In genomic region chr7:3020416-3020815, GRCh38 we compare ENCODE assay signal across 19 cellular contexts. TPM values are rescaled to one million over a fixed set of nuclear protein-coding genes. Genes with fewer than 3 reads are reported as not detected.
DNase-seq lines count a peak whose midpoint lies in the region; ATAC-seq and FAIRE-seq lines count a peak whose summit lies in the region.
"Had no signal": no experiment of that assay in that cellular context is flagged by ENCODE, and none has a peak within 500 bp of the region (broad histone marks: within the 10 kb centered on the region; RNA-seq: fewer than 3 reads in every experiment).

No MANE protein-coding gene starts in this region.

- peaks cover 12% of the 10 kb centered on the region for H3K4me1 Mint-ChIP-seq in activated T-cell treated with anti-CD3 and anti-CD28 coated beads, Interleukin-2, amount 50 U/mL, for 72 hours (ENCODE audit: low read depth)
- H3K4me1 Mint-ChIP-seq in activated naive CD8-positive, alpha-beta T cell (ENCODE audit: low read depth) = peaks cover 29% of the 10 kb centered on the region
- H3K4me1 Mint-ChIP-seq in stimulated activated memory B cell treated with anti-CD40 and anti-IgM and Interleukin-4, amounts not matched to agents 10 μg/mL and 1 μg/mL and 100 μg/mL, for 72 hours = peaks cover 47% of the 10 kb centered on the region

- H3K27me3 Mint-ChIP-seq in activated T-cell treated with anti-CD3 and anti-CD28 coated beads, Interleukin-2, amount 50 U/mL, for 72 hours (ENCODE audit: low read depth) = no peaks in the 10 kb centered on the region
- H3K27me3 Mint-ChIP-seq in activated naive CD8-positive, alpha-beta T cell = no peaks in the 10 kb centered on the region
- H3K27me3 Mint-ChIP-seq in stimulated activated memory B cell treated with anti-CD40 and anti-IgM and Interleukin-4, amounts not matched to agents 10 μg/mL and 1 μg/mL and 100 μg/mL, for 72 hours = no peaks in the 10 kb centered on the region

- no peak for DNase-seq in activated T-cell treated with anti-CD3 and anti-CD28 coated beads, Interleukin-2, amount 50 U/mL, for 72 hours
- DNase-seq in activated T-cell treated with anti-CD3 and anti-CD28 coated beads, Interleukin-2, amount 50 U/mL, for 1 hour = no peak
- DNase-seq in GM18507 (ENCODE audit: extremely low spot score, insufficient read length, low read depth) (no peak), DMS 273 treated with DMSO at 0.1 percent for 48 hours (lab: John Stamatoyannopoulos, UW) (no peak)
- DNase-seq in activated CD8-positive, alpha-beta memory T cell treated with anti-CD3 and anti-CD28 coated beads, Interleukin-2, amount 50 U/mL, for 4 hours = no peak
- DNase-seq: DND-41, GF-D8, H7, Kasumi-1, NCI-H1417, NCI-H1930, NCI-H2171, NCI-H446 treated with DMSO at 0.1 percent for 48 hours, NCI-H774 had no signal

- peaks cover 16 to 23% of the 10 kb centered on the region in 2 donors for H3K9me3 Mint-ChIP-seq in activated T-cell treated with anti-CD3 and anti-CD28 coated beads, Interleukin-2, amount 50 U/mL, for 72 hours
- H3K9me3 Mint-ChIP-seq in activated naive CD8-positive, alpha-beta T cell (ENCODE audit: low read depth) = peaks cover 11% of the 10 kb centered on the region
- H3K9me3 Mint-ChIP-seq in stimulated activated memory B cell treated with anti-CD40 and anti-IgM and Interleukin-4, amounts not matched to agents 10 μg/mL and 1 μg/mL and 100 μg/mL, for 72 hours = peaks cover 16% of the 10 kb centered on the region

- ATAC-seq in activated T-cell treated with anti-CD3 and anti-CD28 coated beads, Interleukin-2, amount 50 U/mL, for 72 hours (replicated peaks in 1 of 2) = no peak
- no peak for ATAC-seq in stimulated activated memory B cell treated with anti-CD40 and anti-IgM and Interleukin-4, amounts not matched to agents 10 μg/mL and 1 μg/mL and 100 μg/mL, for 72 hours
- ATAC-seq in esophagus mucosa = no peak
- ATAC-seq: Panc1, Right ventricle myocardium inferior had no signal

- FAIRE-seq in GM18507 (lab: Jason Lieb, UNC) = peak; percentile 66

- H3K4me3 Mint-ChIP-seq in activated T-cell treated with anti-CD3 and anti-CD28 coated beads, Interleukin-2, amount 50 U/mL, for 72 hours = peak overlapping the region in 1 of 2 donors; percentile 2
- H3K4me3 Mint-ChIP-seq in activated naive CD8-positive, alpha-beta T cell = peak overlapping the region; percentile 19
- H3K4me3 Mint-ChIP-seq in stimulated activated memory B cell treated with anti-CD40 and anti-IgM and Interleukin-4, amounts not matched to agents 10 μg/mL and 1 μg/mL and 100 μg/mL, for 72 hours = no peak overlapping the region

- peak overlapping the region; percentile 5 for H3K27ac Mint-ChIP-seq in activated T-cell treated with anti-CD3 and anti-CD28 coated beads, Interleukin-2, amount 50 U/mL, for 72 hours
- peak overlapping the region; percentile 64 for H3K27ac Mint-ChIP-seq in activated naive CD8-positive, alpha-beta T cell
- peak overlapping the region; percentile 28 for H3K27ac Mint-ChIP-seq in stimulated activated memory B cell treated with anti-CD40 and anti-IgM and Interleukin-4, amounts not matched to agents 10 μg/mL and 1 μg/mL and 100 μg/mL, for 72 hours

- H3K36me3 Mint-ChIP-seq in activated T-cell treated with anti-CD3 and anti-CD28 coated beads, Interleukin-2, amount 50 U/mL, for 72 hours (ENCODE audit: insufficient read depth in 2 of 2) = peaks cover 32 to 52% of the 10 kb centered on the region in 2 donors
- peaks cover 38% of the 10 kb centered on the region for H3K36me3 Mint-ChIP-seq in activated naive CD8-positive, alpha-beta T cell
- peaks cover 79% of the 10 kb centered on the region for H3K36me3 Mint-ChIP-seq in stimulated activated memory B cell treated with anti-CD40 and anti-IgM and Interleukin-4, amounts not matched to agents 10 μg/mL and 1 μg/mL and 100 μg/mL, for 72 hours

RNA-seq across cellular contexts. Expression of gene CARD11, which starts 23.3 kb away (rescaled TPM):
- 100 to 1,000 TPM; 101 to 114 TPM for total RNA-seq in activated T-cell treated with anti-CD3 and anti-CD28 coated beads, Interleukin-2, amount 50 U/mL, for 72 hours
- total RNA-seq in esophagus mucosa = 0.80 TPM

Comparison
In these comparisons a context has a peak if more than half of its experiments do, and no peak if none do; other contexts are left out.
1. H3K27ac Mint-ChIP-seq: peak in every context shown above with its lines; median percentile 64 in activated naive CD8-positive, alpha-beta T cell; 28 in stimulated activated memory B cell treated with anti-CD40 and anti-IgM and Interleukin-4, amounts not matched to agents 10 μg/mL and 1 μg/mL and 100 μg/mL, for 72 hours; 5 in activated T-cell treated with anti-CD3 and anti-CD28 coated beads, Interleukin-2, amount 50 U/mL, for 72 hours.
2. RNA of gene CARD11, which starts 23.3 kb away (total RNA-seq): 101 to 114 TPM in activated T-cell treated with anti-CD3 and anti-CD28 coated beads, Interleukin-2, amount 50 U/mL, for 72 hours; 0.80 TPM in esophagus mucosa (single experiment); every median in the first group is over 10 times any median in the second.